8 cellular contexts compared by ENCODE assay signal in genomic region chr12:14803830-14804160, GRCh38. TPM values are rescaled to one million over a fixed set of nuclear protein-coding genes. Genes with fewer than 3 reads are reported as not detected.
DNase-seq lines count a peak whose midpoint lies in the region; ATAC-seq, FAIRE-seq and TF ChIP-seq lines count a peak whose summit lies in the region.
"Had no signal": no experiment of that assay in that cellular context is flagged by ENCODE, and none has a peak within 500 bp of the region (broad histone marks: within the 10 kb centered on the region; RNA-seq: fewer than 3 reads in every experiment).

No MANE protein-coding gene starts in this region.

- DNase-seq in kidney (no peak), upper lobe of left lung (no peak), glomerular visceral epithelial cell (ENCODE audit: extremely low spot score) (no peak)
- no peak for DNase-seq in stimulated activated CD4-positive, alpha-beta T cell treated with anti-CD3 and anti-CD28 coated beads, Interleukin-2, amount 100 ng/mL, for 24 hours

- no peak for TF ChIP-seq EP300 in upper lobe of left lung (IDR thresholded peaks at IDR 0.05)

- intact Hi-C loops in kidney (cut with DNase I) = no loop called here

- FAIRE-seq in kidney (lab: Jason Lieb, UNC) = no peak

- H3K4me3 ChIP-seq in WI38 (ENCODE audit: low read depth, low read length) = peak overlapping the region; percentile 92
- peak overlapping the region; percentile 96 to 97 for H3K4me3 ChIP-seq in kidney (ENCODE audit: low read length in 2 of 2)
- peak overlapping the region; percentile 51 to 94 (median 74) for H3K4me3 ChIP-seq in upper lobe of left lung

- peaks cover 0 to 8% of the 10 kb centered on the region in 2 donors for H3K36me3 ChIP-seq in kidney (ENCODE audit: control insufficient read depth in 1 of 2, insufficient read depth in 2 of 2, low read length in 2 of 2)
- H3K36me3 ChIP-seq in upper lobe of left lung = peaks cover 6 to 11% (median 7%) of the 10 kb centered on the region in 4 donors

- H3K9ac ChIP-seq in kidney (ENCODE audit: low read length in 2 of 2) = peak overlapping the region; percentile 75 to 96

- no peak for TF ChIP-seq POLR2A in upper lobe of left lung (IDR thresholded peaks at IDR 0.05)

- H3K27ac ChIP-seq in kidney (ENCODE audit: low read depth in 2 of 2, low read length in 2 of 2) (peak overlapping the region; percentile 68 to 79), upper lobe of left lung (peak overlapping the region; percentile 93 to 98 (median 94))

- H3K9me3 ChIP-seq in kidney (ENCODE audit: control insufficient read depth in 1 of 2, low read length in 2 of 2) = no peaks in the 10 kb centered on the region
- H3K9me3 ChIP-seq in upper lobe of left lung = no peaks in the 10 kb centered on the region

- peaks cover 2 to 4% of the 10 kb centered on the region in 2 donors for H3K4me1 ChIP-seq in kidney (ENCODE audit: control insufficient read depth in 1 of 2, insufficient read depth in 1 of 2, low read depth in 1 of 2, low read length in 2 of 2)
- H3K4me1 ChIP-seq in upper lobe of left lung = peaks cover 10 to 27% (median 24%) of the 10 kb centered on the region in 4 donors

- 1% methylated on average over 12 of the region's 12 CpGs for WGBS in upper lobe of left lung, 2 donors

- TF ChIP-seq CTCF in WI38 (IDR thresholded peaks at IDR 0.05; ENCODE audit: low read depth, low read length) (no peak), kidney (IDR thresholded peaks at IDR 0.05; ENCODE audit: borderline replicate concordance, extremely low read depth, insufficient read depth) (no peak), upper lobe of left lung (IDR thresholded peaks at IDR 0.05) (no peak)

- no peaks in the 10 kb centered on the region for H3K27me3 ChIP-seq in upper lobe of left lung

- ATAC-seq in GM19397 (IDR thresholded peaks at IDR 0.05; ENCODE audit: unreplicated experiment) (peak; percentile 17), HG03097 (IDR thresholded peaks at IDR 0.05; ENCODE audit: low FRiP score, unreplicated experiment) (peak; percentile 4), upper lobe of left lung (ENCODE audit: low FRiP score in 2 of 2) (peak; percentile 8 to 25)

RNA-seq across cellular contexts. Expression of gene C12orf60, which starts 0.3 kb away (rescaled TPM):
- total RNA-seq in kidney (2.0 TPM), upper lobe of left lung (1 to 10 TPM in 2 of 6 donors, under 1 TPM in 3, not detected in 1; 0.33 to 3.4 (median 0.94) TPM)
- polyA plus RNA-seq in kidney (ENCODE audit: insufficient read depth, low read depth, low replicate concordance) = 4.5 TPM

RNA-seq across cellular contexts. Expression of gene WBP11, which starts 0.5 kb away (rescaled TPM):
- total RNA-seq in kidney (55.5 TPM), upper lobe of left lung (10 to 100 TPM; 18.2 to 45.0 (median 25.3) TPM)
- polyA plus RNA-seq in kidney (ENCODE audit: insufficient read depth, low read depth, low replicate concordance) = 17.6 TPM

RNA-seq across cellular contexts. Expression of gene SMCO3, which starts 10.2 kb away (rescaled TPM):
- total RNA-seq in kidney = 0.76 TPM
- polyA plus RNA-seq in kidney (ENCODE audit: insufficient read depth, low read depth, low replicate concordance) = 10.9 TPM
- 1 to 10 TPM in 4 of 6 donors, under 1 TPM in 2; 0.33 to 3.1 (median 1.1) TPM for total RNA-seq in upper lobe of left lung
- total RNA-seq: activated naive CD4-positive, alpha-beta T cell treated with anti-CD3 and anti-CD28 coated beads, Interleukin-2, amount 50 U/mL, for 72 hours had no signal

RNA-seq across cellular contexts. Expression of gene ART4, which starts 39.5 kb away (rescaled TPM):
- total RNA-seq in kidney (3.0 TPM), upper lobe of left lung (1 to 10 TPM in 4 of 6 donors, under 1 TPM in 2; 0.55 to 5.8 (median 2.1) TPM)
- polyA plus RNA-seq in kidney (ENCODE audit: insufficient read depth, low read depth, low replicate concordance) = 2.6 TPM
- total RNA-seq: activated naive CD4-positive, alpha-beta T cell treated with anti-CD3 and anti-CD28 coated beads, Interleukin-2, amount 50 U/mL, for 72 hours had no signal
